22 cellular contexts compared by ENCODE assay signal in genomic region chr22:50032109-50032871, GRCh38. TPM values are rescaled to one million over a fixed set of nuclear protein-coding genes. Genes with fewer than 3 reads are reported as not detected.
"Had no signal": no experiment of that assay in that cellular context is flagged by ENCODE, and none has a peak within 500 bp of the region (broad histone marks: within the 10 kb centered on the region; RNA-seq: fewer than 3 reads in every experiment).

No MANE protein-coding gene starts in this region.

- H3K4me3 ChIP-seq: cardiac muscle cell, esophagus muscularis mucosa, gastroesophageal sphincter, heart left ventricle, lower lobe of right lung, SK-N-MC had no signal

- ATAC-seq: activated CD8-positive, alpha-beta T cell treated with anti-CD3 and anti-CD28 coated beads, Interleukin-2, amount 10 ng/mL, durations not matched to agents 7 days and 5 days; activated T-cell treated with anti-CD3 and anti-CD28 coated beads, Interleukin-2, amount 50 U/mL, for 4 hours; gastroesophageal sphincter; heart left ventricle; lower lobe of right lung; natural killer cell; stimulated activated naive CD8-positive, alpha-beta T cell treated with anti-CD3 and anti-CD28 coated beads, Interleukin-15, Interleukin-2, amounts not matched to agents 100 U/mL and 50 U/mL, for 24 hours had no signal

- H3K27ac ChIP-seq: cardiac muscle cell, esophagus muscularis mucosa, gastroesophageal sphincter, heart left ventricle, lower lobe of right lung, SK-N-MC had no signal

- DNase-seq: activated CD4-positive, alpha-beta T cell treated with anti-CD3 and anti-CD28 coated beads, Interleukin-2, amount 10 ng/mL, durations not matched to agents 24 days and 14 days; activated CD4-positive, CD25-positive, alpha-beta regulatory T cell; activated CD8-positive, alpha-beta T cell treated with anti-CD3 and anti-CD28 coated beads, Interleukin-2, amount 10 ng/mL, durations not matched to agents 7 days and 5 days; activated T-cell treated with anti-CD3 and anti-CD28 coated beads, Interleukin-2, amount 50 U/mL, for 4 hours; amniotic stem cell; dermis blood vessel endothelial cell; effector memory CD4-positive, alpha-beta T cell; lower lobe of right lung; natural killer cell; stimulated activated naive CD8-positive, alpha-beta T cell treated with anti-CD3 and anti-CD28 coated beads, Interleukin-15, Interleukin-2, amounts not matched to agents 100 U/mL and 50 U/mL, for 24 hours; T-helper 1 cell; T-helper 9 cell; trophoblast cell had no signal

RNA-seq across cellular contexts. Expression of gene IL17REL, which starts 19.7 kb away (rescaled TPM):
- total RNA-seq: activated CD8-positive, alpha-beta T cell treated with anti-CD3 and anti-CD28 coated beads, Interleukin-2, amount 10 ng/mL, durations not matched to agents 7 days and 5 days; esophagus muscularis mucosa; gastroesophageal sphincter; heart left ventricle; mesenteric fat pad; natural killer cell had no signal

RNA-seq across cellular contexts. Expression of gene TTLL8, which starts 25.8 kb away (rescaled TPM):
- total RNA-seq: activated CD4-positive, alpha-beta T cell treated with anti-CD3 and anti-CD28 coated beads, Interleukin-2, amount 10 ng/mL, durations not matched to agents 24 days and 14 days; activated CD8-positive, alpha-beta T cell treated with anti-CD3 and anti-CD28 coated beads, Interleukin-2, amount 10 ng/mL, durations not matched to agents 7 days and 5 days; activated T-cell treated with anti-CD3 and anti-CD28 coated beads, Interleukin-2, amount 50 U/mL, for 4 hours; cardiac muscle cell; chondrocyte; dermis blood vessel endothelial cell; endothelial cell of umbilical vein; esophagus muscularis mucosa; gastroesophageal sphincter; heart left ventricle; lower lobe of right lung; mesenteric fat pad; natural killer cell; progenitor cell of endocrine pancreas had no signal

RNA-seq across cellular contexts. Expression of gene MLC1, which starts 52.9 kb away (rescaled TPM):
- total RNA-seq: activated CD4-positive, alpha-beta T cell treated with anti-CD3 and anti-CD28 coated beads, Interleukin-2, amount 10 ng/mL, durations not matched to agents 24 days and 14 days; dermis blood vessel endothelial cell; endothelial cell of umbilical vein; progenitor cell of endocrine pancreas had no signal

RNA-seq across cellular contexts. Expression of gene MOV10L1, which starts 57.5 kb away (rescaled TPM):
- total RNA-seq: activated CD4-positive, alpha-beta T cell treated with anti-CD3 and anti-CD28 coated beads, Interleukin-2, amount 10 ng/mL, durations not matched to agents 24 days and 14 days; activated CD8-positive, alpha-beta T cell treated with anti-CD3 and anti-CD28 coated beads, Interleukin-2, amount 10 ng/mL, durations not matched to agents 7 days and 5 days; activated T-cell treated with anti-CD3 and anti-CD28 coated beads, Interleukin-2, amount 50 U/mL, for 4 hours; cardiac muscle cell had no signal
